ENCODE assay signal across 10 cellular contexts in genomic region chr7:5702876-5703571, GRCh38.
DNase-seq lines count a peak whose midpoint lies in the region; ATAC-seq, FAIRE-seq and TF ChIP-seq lines count a peak whose summit lies in the region.
"Had no signal": no experiment of that assay in that cellular context is flagged by ENCODE, and none has a peak within 500 bp of the region (broad histone marks: within the 10 kb centered on the region; RNA-seq: fewer than 3 reads in every experiment).

No MANE protein-coding gene starts in this region.

- CTCF ChIA-PET in activated CD4-positive, alpha-beta T cell treated with anti-CD3 and anti-CD28 coated beads for 36 hours (lab: Charles Lee), result interaction anchor here (0.6 to 8.4 kb wide), 15 partner anchors 13 to 208 kb away, joined by 3 to 127 read pairs (median 5); no protein-coding TSS in a partner anchor

- POLR2A ChIA-PET in activated CD4-positive, alpha-beta T cell treated with anti-CD3 and anti-CD28 coated beads for 36 hours (lab: Charles Lee), result no interaction called here

- H3K79me2 ChIP-seq in astrocyte (ENCODE audit: insufficient read depth, low read length), result peaks cover 22% of the 10 kb centered on the region

- no peaks in the 10 kb centered on the region for H3K27me3 Mint-ChIP-seq in activated CD4-positive, alpha-beta T cell treated with anti-CD3 and anti-CD28 coated beads for 36 hours
- H3K27me3 Mint-ChIP-seq in astrocyte (ENCODE audit: low read depth, unreplicated experiment), result no peaks in the 10 kb centered on the region
- H3K27me3 Mint-ChIP-seq: activated naive CD8-positive, alpha-beta T cell treated with anti-CD3 and anti-CD28 coated beads, Interleukin-2, amount 10 ng/mL, durations not matched to agents 7 days and 5 days had no signal

- peak overlapping the region; percentile 50 for H3K9ac ChIP-seq in astrocyte (ENCODE audit: low read length)
- peak overlapping the region in 1 of 2 donors; percentile 47 for H3K9ac ChIP-seq in kidney (ENCODE audit: low read length in 2 of 2)

- no peaks in the 10 kb centered on the region for H3K9me3 ChIP-seq in astrocyte (ENCODE audit: insufficient read depth, low read depth, low read length)
- H3K9me3 ChIP-seq in kidney (ENCODE audit: control insufficient read depth in 1 of 2, low read length in 2 of 2), result no peaks in the 10 kb centered on the region
- H3K9me3 ChIP-seq in thoracic aorta, result no peaks in the 10 kb centered on the region

- H3K4me3 Mint-ChIP-seq in activated CD4-positive, alpha-beta T cell treated with anti-CD3 and anti-CD28 coated beads for 36 hours, result no peak overlapping the region
- H3K4me3 Mint-ChIP-seq in astrocyte (ENCODE audit: unreplicated experiment), result no peak overlapping the region
- H3K4me3 Mint-ChIP-seq: activated naive CD8-positive, alpha-beta T cell treated with anti-CD3 and anti-CD28 coated beads, Interleukin-2, amount 10 ng/mL, durations not matched to agents 7 days and 5 days had no signal

- no peak for DNase-seq in activated CD4-positive, alpha-beta T cell treated with anti-CD3 and anti-CD28 coated beads for 36 hours
- DNase-seq in activated CD4-positive, alpha-beta T cell treated with anti-CD3 and anti-CD28 coated beads, Interleukin-2, amount 50 U/mL, for 48 hours, result no peak
- DNase-seq in astrocyte (ENCODE audit: low read depth) (peak; percentile 75), kidney (no peak), thoracic aorta (ENCODE audit: low spot score) (no peak), T-helper 2 cell (no peak)
- DNase-seq: activated naive CD8-positive, alpha-beta T cell treated with anti-CD3 and anti-CD28 coated beads, Interleukin-2, amount 10 ng/mL, durations not matched to agents 7 days and 5 days; NCI-H146 had no signal

- peaks cover 81% of the 10 kb centered on the region for H3K4me1 Mint-ChIP-seq in activated CD4-positive, alpha-beta T cell treated with anti-CD3 and anti-CD28 coated beads for 36 hours
- H3K4me1 Mint-ChIP-seq in astrocyte (ENCODE audit: low read depth, unreplicated experiment), result peaks cover 47% of the 10 kb centered on the region

- H3K4me2 ChIP-seq in astrocyte (ENCODE audit: low read length), result peak overlapping the region; percentile 41

- H3K4me1 ChIP-seq in astrocyte (ENCODE audit: insufficient read depth, low read length) (peaks cover 37% of the 10 kb centered on the region), kidney (ENCODE audit: control insufficient read depth in 1 of 2, insufficient read depth in 1 of 2, low read depth in 1 of 2, low read length in 2 of 2) (peaks cover 24% of the 10 kb centered on the region in 2 donors), thoracic aorta (ENCODE audit: control insufficient read depth in 1 of 2, low read depth in 2 of 2) (peaks cover 14 to 52% of the 10 kb centered on the region in 2 donors)

- peaks cover 4% of the 10 kb centered on the region for H4K20me1 ChIP-seq in astrocyte (ENCODE audit: insufficient read depth, low read length)

- H3K36me3 ChIP-seq in astrocyte (ENCODE audit: insufficient read depth, low read length), result peaks cover 15% of the 10 kb centered on the region
- H3K36me3 ChIP-seq in kidney (ENCODE audit: control insufficient read depth in 1 of 2, insufficient read depth in 2 of 2, low read length in 2 of 2), result peaks cover 6% of the 10 kb centered on the region in 2 donors
- H3K36me3 ChIP-seq in thoracic aorta, result peaks cover 2% of the 10 kb centered on the region

- intact Hi-C loops in activated CD4-positive, alpha-beta T cell treated with anti-CD3 and anti-CD28 coated beads for 36 hours (cut with DNase I, micrococcal nuclease), result loop anchor here (5.0 kb wide), 2 partner anchors 61 to 554 kb away; no protein-coding TSS in a partner anchor
- intact Hi-C loops in kidney (cut with DNase I), result loop anchor here (10.0 kb wide), 1 partner anchor 208 kb away; no protein-coding TSS in a partner anchor

- no peaks in the 10 kb centered on the region for H3K27me3 ChIP-seq in astrocyte (ENCODE audit: insufficient read depth, low read length)
- no peaks in the 10 kb centered on the region for H3K27me3 ChIP-seq in thoracic aorta (replicated peaks; ENCODE audit: insufficient read depth)

- H3K4me3 ChIP-seq in astrocyte (ENCODE audit: insufficient read depth, low read depth, low read length), result no peak overlapping the region
- no peak overlapping the region for H3K4me3 ChIP-seq in kidney (ENCODE audit: low read length in 2 of 2)
- no peak overlapping the region for H3K4me3 ChIP-seq in thoracic aorta

- H3K9me3 Mint-ChIP-seq in activated CD4-positive, alpha-beta T cell treated with anti-CD3 and anti-CD28 coated beads for 36 hours (ENCODE audit: low read depth), result no peaks in the 10 kb centered on the region
- no peaks in the 10 kb centered on the region for H3K9me3 Mint-ChIP-seq in astrocyte (ENCODE audit: unreplicated experiment)
- H3K9me3 Mint-ChIP-seq: activated naive CD8-positive, alpha-beta T cell treated with anti-CD3 and anti-CD28 coated beads, Interleukin-2, amount 10 ng/mL, durations not matched to agents 7 days and 5 days had no signal

- no peak overlapping the region for H2AFZ ChIP-seq in astrocyte (ENCODE audit: low read depth, low read length)

- peaks cover 30% of the 10 kb centered on the region for H3K36me3 Mint-ChIP-seq in activated CD4-positive, alpha-beta T cell treated with anti-CD3 and anti-CD28 coated beads for 36 hours (ENCODE audit: low read depth)
- peaks cover 8% of the 10 kb centered on the region for H3K36me3 Mint-ChIP-seq in astrocyte (ENCODE audit: low read depth, unreplicated experiment)

- H3K27ac Mint-ChIP-seq in activated CD4-positive, alpha-beta T cell treated with anti-CD3 and anti-CD28 coated beads for 36 hours, result peak overlapping the region; percentile 47
- H3K27ac Mint-ChIP-seq in astrocyte (ENCODE audit: unreplicated experiment), result peak overlapping the region; percentile 50
- H3K27ac Mint-ChIP-seq: activated naive CD8-positive, alpha-beta T cell treated with anti-CD3 and anti-CD28 coated beads, Interleukin-2, amount 10 ng/mL, durations not matched to agents 7 days and 5 days had no signal

- FAIRE-seq in astrocyte (lab: Jason Lieb, UNC) (no peak), kidney (lab: Jason Lieb, UNC) (no peak)

- no peak for TF ChIP-seq CTCF in astrocyte (IDR thresholded peaks at IDR 0.05; ENCODE audit: insufficient read depth, low read depth, low read length)
- TF ChIP-seq CTCF in kidney (IDR thresholded peaks at IDR 0.05; ENCODE audit: borderline replicate concordance, extremely low read depth, insufficient read depth), result no peak
- no peak for TF ChIP-seq CTCF in thoracic aorta (IDR thresholded peaks at IDR 0.05)

- peak overlapping the region; percentile 60 for H3K27ac ChIP-seq in astrocyte (ENCODE audit: low read depth, low read length)
- H3K27ac ChIP-seq in kidney (ENCODE audit: low read depth in 2 of 2, low read length in 2 of 2), result peak overlapping the region; percentile 45 to 71
- peak overlapping the region; percentile 56 to 68 for H3K27ac ChIP-seq in thoracic aorta

- no peak for ATAC-seq in activated CD4-positive, alpha-beta T cell treated with anti-CD3 and anti-CD28 coated beads for 36 hours
- ATAC-seq in thoracic aorta (ENCODE audit: insufficient number of reproducible peaks, low FRiP score, low read depth) (no peak), HG02885 (IDR thresholded peaks at IDR 0.05; ENCODE audit: poor library complexity, unreplicated experiment) (no peak), GM21786 (IDR thresholded peaks at IDR 0.05; ENCODE audit: unreplicated experiment) (no peak)
